ENCODE assay signal across 8 cellular contexts in genomic region chr6:85460951-85461805, GRCh38. TPM values are rescaled to one million over a fixed set of nuclear protein-coding genes. Genes with fewer than 3 reads are reported as not detected.
DNase-seq lines count a peak whose midpoint lies in the region; ATAC-seq, FAIRE-seq and TF ChIP-seq lines count a peak whose summit lies in the region.

No MANE protein-coding gene starts in this region.

- H3K27me3 Mint-ChIP-seq in IgD-negative memory B cell, result no peaks in the 10 kb centered on the region
- no peaks in the 10 kb centered on the region; the same call in 1 of the 2 replicates for H3K27me3 Mint-ChIP-seq in WTC11 (ENCODE audit: low read depth)

- no peaks in the 10 kb centered on the region for H3K36me3 ChIP-seq in adipocyte (ENCODE audit: control insufficient read depth, insufficient read depth, low read length, severe bottlenecking)
- H3K36me3 ChIP-seq in ovary, result no peaks in the 10 kb centered on the region

- DNase-seq in GM12891 (ENCODE audit: insufficient read length, low spot score), result no peak
- peak; percentile 65 for DNase-seq in adipocyte (ENCODE audit: low read depth)
- DNase-seq in ovary, result peak; percentile 66 to 86 (median 78)
- no peak for DNase-seq in germinal center (ENCODE audit: low spot score)
- DNase-seq in NCI-H446 treated with DMSO at 0.1 percent for 48 hours (lab: John Stamatoyannopoulos, UW), result no peak
- DNase-seq in WTC11 (ENCODE audit: low spot score), result no peak

- CTCF ChIA-PET in WTC11 (lab: Charles Lee), result interaction anchor here (0.6 to 4.3 kb wide), 2 partner anchors 21 to 22 kb away, joined by 3 to 24 read pairs; no protein-coding TSS in a partner anchor

- H3K4me3 Mint-ChIP-seq in IgD-negative memory B cell (peak overlapping the region; percentile 21 to 86 (median 60)), WTC11 (no peak overlapping the region)

- TF ChIP-seq POLR2A in GM12891 (IDR thresholded peaks at IDR 0.05; ENCODE audit: low read depth, low read length), result no peak
- TF ChIP-seq POLR2A in ovary (IDR thresholded peaks at IDR 0.05), result peak; percentile 21

- H3K9ac ChIP-seq in adipocyte (ENCODE audit: low read length), result peak overlapping the region; percentile 5

- ATAC-seq in GM21526 (IDR thresholded peaks at IDR 0.05; ENCODE audit: low FRiP score, unreplicated experiment) (peak; percentile 86), WTC11 (no peak)

- POLR2A ChIA-PET in WTC11 (lab: Charles Lee), result no interaction called here

- H3K27ac Mint-ChIP-seq in IgD-negative memory B cell (peak overlapping the region; percentile 62 to 94 (median 84)), WTC11 (no peak overlapping the region)

- no peaks in the 10 kb centered on the region for H3K9me3 ChIP-seq in adipocyte (ENCODE audit: control insufficient read depth, low read length)
- H3K9me3 ChIP-seq in ovary, result no peaks in the 10 kb centered on the region

- no peak for TF ChIP-seq CTCF in ovary (IDR thresholded peaks at IDR 0.05)
- no peak for TF ChIP-seq CTCF in WTC11 (IDR thresholded peaks at IDR 0.05)

- 19 to 30% (median 23%) methylated on average over 3 of the region's 3 CpGs for WGBS in ovary, 3 donors

- no peaks in the 10 kb centered on the region for H3K9me3 Mint-ChIP-seq in IgD-negative memory B cell
- no peaks in the 10 kb centered on the region for H3K9me3 Mint-ChIP-seq in WTC11

- intact Hi-C loops in ovary (cut with DNase I), result loop anchor here in 1 of 4 donors (5.0 kb wide), 1 partner anchor 59 kb away; no protein-coding TSS in a partner anchor

- peak; percentile 51 for FAIRE-seq in GM12891 (lab: Jason Lieb, UNC)

- H3K4me1 ChIP-seq in adipocyte (ENCODE audit: control insufficient read depth, insufficient read depth, low read length), result peaks cover 78% of the 10 kb centered on the region
- peaks cover 23% of the 10 kb centered on the region for H3K4me1 ChIP-seq in ovary (ENCODE audit: insufficient read depth)

- no peak for TF ChIP-seq EP300 in ovary (IDR thresholded peaks at IDR 0.05)

- H3K4me3 ChIP-seq in adipocyte (ENCODE audit: low read length), result no peak overlapping the region
- no peak overlapping the region for H3K4me3 ChIP-seq in ovary

- peak overlapping the region; percentile 70 to 88 for H3K27ac ChIP-seq in ovary

- H3K4me1 Mint-ChIP-seq in IgD-negative memory B cell (peaks cover 72 to 89% (median 78%) of the 10 kb centered on the region in 3 donors), WTC11 (peaks cover 30% of the 10 kb centered on the region)

- H3K36me3 Mint-ChIP-seq in IgD-negative memory B cell (peaks cover 2% of the 10 kb centered on the region), WTC11 (no peaks in the 10 kb centered on the region)

- no peaks in the 10 kb centered on the region for H3K27me3 ChIP-seq in adipocyte (replicated peaks; ENCODE audit: control insufficient read depth, insufficient read depth, low read length)
- H3K27me3 ChIP-seq in ovary, result no peaks in the 10 kb centered on the region

TF ChIP-seq in GM12891, 5 proteins besides CTCF, POLR2A, EP300 and RAD21:
- TF ChIP-seq PAX5 (IDR thresholded peaks at IDR 0.05; ENCODE audit: insufficient read depth, low read length, severe bottlenecking), result no peak
- no peak for TF ChIP-seq POU2F2 (IDR thresholded peaks at IDR 0.05; ENCODE audit: low read depth, low read length)
- TF ChIP-seq POLR2AphosphoS5 (IDR thresholded peaks at IDR 0.05; ENCODE audit: low read depth, low read length), result no peak
- no peak for TF ChIP-seq TAF1 (IDR thresholded peaks at IDR 0.05; ENCODE audit: low read depth, low read length)
- no peak for TF ChIP-seq SPI1 (IDR thresholded peaks at IDR 0.05; ENCODE audit: low read depth, low read length)

TF ChIP-seq in WTC11, 78 proteins besides CTCF, POLR2A, EP300 and RAD21:
- TF ChIP-seq NFYB (CRISPR knock-in tag; conservative IDR thresholded peaks at IDR 0.05; ENCODE audit: low read depth) (no peak), ZNF512 (CRISPR knock-in tag; IDR thresholded peaks at IDR 0.05; ENCODE audit: borderline replicate concordance) (no peak), ZNF317 (CRISPR knock-in tag; IDR thresholded peaks at IDR 0.05; ENCODE audit: borderline replicate concordance, low read depth) (no peak), MLX (CRISPR knock-in tag; IDR thresholded peaks at IDR 0.05) (no peak), ELF4 (CRISPR knock-in tag; IDR thresholded peaks at IDR 0.05; ENCODE audit: low read depth) (no peak), AFF4 (CRISPR knock-in tag; IDR thresholded peaks at IDR 0.05; ENCODE audit: borderline replicate concordance) (no peak)

RNA-seq across cellular contexts. Expression of gene NT5E, which starts 11.3 kb away (rescaled TPM):
- polyA plus RNA-seq in GM12891 (2012; ENCODE audit: low read depth, missing spikeins), result 3.2 TPM
- polyA plus RNA-seq in IgD-negative memory B cell, result 118 TPM
- 10 to 100 TPM; 32.5 to 67.2 (median 47.4) TPM for total RNA-seq in ovary
- 10 to 100 TPM; 29.3 to 68.7 TPM for polyA plus RNA-seq in ovary
- total RNA-seq in WTC11 (2021), result 0.62 to 0.94 TPM (median 0.81 TPM) in 3 replicates

Comparison
In these comparisons a context has a peak if more than half of its experiments do, and no peak if none do; other contexts are left out.
1. DNase-seq: peak in adipocyte (single experiment) and ovary (5 of 5); none in GM12891 (single experiment), germinal center (single experiment), NCI-H446 treated with DMSO at 0.1 percent for 48 hours (single experiment) and WTC11 (single experiment).
2. RNA of gene NT5E, which starts 11.3 kb away (total RNA-seq): 32.5 to 67.2 TPM in ovary; 0.62 to 0.94 TPM in WTC11; every median in the first group is over 10 times any median in the second.